In the genomic region with DNA sequence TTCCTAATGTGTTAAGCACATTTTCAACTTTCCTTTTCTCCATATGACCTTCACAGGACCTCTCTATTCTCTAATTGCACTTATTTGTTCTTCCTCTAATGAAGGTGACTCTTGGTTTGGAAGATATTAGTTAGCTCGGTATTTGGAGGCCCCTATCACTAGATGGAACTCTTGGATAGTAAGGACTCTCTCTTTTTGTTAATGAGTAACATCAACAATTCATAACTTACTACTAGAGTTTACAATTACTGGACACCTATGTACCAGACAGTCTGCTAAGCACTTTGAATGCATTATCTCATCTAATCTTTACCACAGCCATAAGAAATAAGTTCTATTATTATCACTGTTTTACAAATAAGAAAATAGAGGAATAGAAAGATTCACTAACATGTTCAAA, we compare ENCODE assay signal across 24 cellular contexts.
"Had no signal": no experiment of that assay in that cellular context is flagged by ENCODE, and none has a peak within 500 bp of the region (broad histone marks: within the 10 kb centered on the region; RNA-seq: fewer than 3 reads in every experiment).

No MANE protein-coding gene starts in this region.

- H3K27ac ChIP-seq: brain microvascular endothelial cell, cardiac muscle cell had no signal

- H3K4me3 ChIP-seq: cardiac muscle cell had no signal

- DNase-seq: activated B cell treated with CpG ODN at 0.5 μM for 24 hours; activated CD4-positive, alpha-beta T cell treated with anti-CD3 and anti-CD28 coated beads for 1 hour; activated CD4-positive, alpha-beta T cell treated with anti-CD3 and anti-CD28 coated beads, Interleukin-2, amount 10 ng/mL, durations not matched to agents 24 days and 14 days; activated CD4-positive, alpha-beta T cell treated with anti-CD3 and anti-CD28 coated beads, Interleukin-2, amount 50 U/mL, for 48 hours; activated CD8-positive, alpha-beta memory T cell treated with anti-CD3 and anti-CD28 coated beads for 24 hours; activated effector memory CD4-positive, alpha-beta T cell treated with anti-CD3 and anti-CD28 coated beads, Interleukin-2, amount 50 U/mL, for 16 hours; activated naive CD4-positive, alpha-beta T cell treated with anti-CD3 and anti-CD28 coated beads for 36 hours; activated T-cell treated with anti-CD3 and anti-CD28 coated beads, Interleukin-2, amount 50 U/mL, for 4 hours; brain microvascular endothelial cell; Karpas-422; MM.1S; NCI-H1105; NCI-H1436; NCI-H1694 treated with DMSO at 0.1 percent for 48 hours; NCI-H2029 treated with DMSO at 0.1 percent for 48 hours; NCI-H510A treated with DMSO at 0.1 percent for 48 hours; NCI-H69; NK-92 treated with Interleukin-12 subunit alpha and Interleukin-12 subunit beta, amount 100 ng/mL, for 24 hours; PC-3; SHP77 treated with DMSO at 0.1 percent for 48 hours; T-cell; T-helper 2 cell; T1000 had no signal

- H3K27me3 ChIP-seq: brain microvascular endothelial cell, cardiac muscle cell had no signal

- H3K36me3 ChIP-seq: brain microvascular endothelial cell, cardiac muscle cell had no signal

- ATAC-seq: activated T-cell treated with anti-CD3 and anti-CD28 coated beads, Interleukin-2, amount 50 U/mL, for 4 hours; PC-3; T-cell had no signal
